In the genomic region with DNA sequence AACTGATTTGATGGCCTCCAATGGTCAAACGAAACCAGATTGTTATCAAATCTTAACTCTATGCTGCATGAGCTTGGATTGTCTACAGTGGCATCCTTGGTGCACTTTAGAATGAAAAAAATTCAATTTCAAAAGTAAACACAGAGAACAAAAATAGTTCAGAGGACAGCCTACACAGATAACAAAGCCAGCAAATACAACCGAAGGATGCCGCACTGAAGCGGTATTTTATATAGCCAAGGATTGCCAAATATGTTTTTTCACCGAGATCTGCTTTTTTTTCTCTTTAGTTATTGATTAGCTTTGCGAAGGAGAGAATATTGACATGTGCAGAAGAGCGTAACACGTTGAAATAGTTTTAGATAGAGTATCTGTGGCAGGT, we compare ENCODE assay signal across 1 cellular context.
TF ChIP-seq lines count a peak whose summit lies in the region.

No MANE protein-coding gene starts in this region.

TF ChIP-seq in HepG2, 621 proteins besides CTCF, POLR2A, EP300 and RAD21 (continued from another document):
- TF ChIP-seq, protein P1, sequence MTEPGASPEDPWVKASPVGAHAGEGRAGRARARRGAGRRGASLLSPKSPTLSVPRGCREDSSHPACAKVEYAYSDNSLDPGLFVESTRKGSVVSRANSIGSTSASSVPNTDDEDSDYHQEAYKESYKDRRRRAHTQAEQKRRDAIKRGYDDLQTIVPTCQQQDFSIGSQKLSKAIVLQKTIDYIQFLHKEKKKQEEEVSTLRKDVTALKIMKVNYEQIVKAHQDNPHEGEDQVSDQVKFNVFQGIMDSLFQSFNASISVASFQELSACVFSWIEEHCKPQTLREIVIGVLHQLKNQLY (CRISPR knock-in tag; IDR thresholded peaks at IDR 0.05) = no peak
- TF ChIP-seq KDM3A (CRISPR knock-in tag; IDR thresholded peaks at IDR 0.05; ENCODE audit: low read depth) = no peak
- TF ChIP-seq TCF7 (IDR thresholded peaks at IDR 0.05; ENCODE audit: low read depth) = 0 out of 2 replicates have a peak, but pooled peaks have one; percentile 4
- TF ChIP-seq ZNF660 (CRISPR knock-in tag; IDR thresholded peaks at IDR 0.05; ENCODE audit: borderline replicate concordance, low read depth) = no peak
- peak; percentile 30; the same call in 1 of the 2 replicates for TF ChIP-seq CBX2 (IDR thresholded peaks at IDR 0.05; ENCODE audit: low read depth, low read length)
- TF ChIP-seq CBX2 (CRISPR knock-in tag; IDR thresholded peaks at IDR 0.05; ENCODE audit: low read depth) = no peak
- TF ChIP-seq SOX13 (IDR thresholded peaks at IDR 0.05) = no peak
- peak in 1 of 2 experiments; percentile 40; a peak in 1 of 4 replicates for TF ChIP-seq SOX13 (CRISPR knock-in tag; conservative IDR thresholded peaks at IDR 0.05 in 1 of 2, IDR thresholded peaks at IDR 0.05 in 1 of 2)
- TF ChIP-seq FOSL1 (CRISPR knock-in tag; IDR thresholded peaks at IDR 0.05; ENCODE audit: borderline replicate concordance) = no peak
- no peak for TF ChIP-seq SP1 (IDR thresholded peaks at IDR 0.05)
- no peak for TF ChIP-seq SP1 (CRISPR knock-in tag; IDR thresholded peaks at IDR 0.05)
- TF ChIP-seq, protein P2, sequence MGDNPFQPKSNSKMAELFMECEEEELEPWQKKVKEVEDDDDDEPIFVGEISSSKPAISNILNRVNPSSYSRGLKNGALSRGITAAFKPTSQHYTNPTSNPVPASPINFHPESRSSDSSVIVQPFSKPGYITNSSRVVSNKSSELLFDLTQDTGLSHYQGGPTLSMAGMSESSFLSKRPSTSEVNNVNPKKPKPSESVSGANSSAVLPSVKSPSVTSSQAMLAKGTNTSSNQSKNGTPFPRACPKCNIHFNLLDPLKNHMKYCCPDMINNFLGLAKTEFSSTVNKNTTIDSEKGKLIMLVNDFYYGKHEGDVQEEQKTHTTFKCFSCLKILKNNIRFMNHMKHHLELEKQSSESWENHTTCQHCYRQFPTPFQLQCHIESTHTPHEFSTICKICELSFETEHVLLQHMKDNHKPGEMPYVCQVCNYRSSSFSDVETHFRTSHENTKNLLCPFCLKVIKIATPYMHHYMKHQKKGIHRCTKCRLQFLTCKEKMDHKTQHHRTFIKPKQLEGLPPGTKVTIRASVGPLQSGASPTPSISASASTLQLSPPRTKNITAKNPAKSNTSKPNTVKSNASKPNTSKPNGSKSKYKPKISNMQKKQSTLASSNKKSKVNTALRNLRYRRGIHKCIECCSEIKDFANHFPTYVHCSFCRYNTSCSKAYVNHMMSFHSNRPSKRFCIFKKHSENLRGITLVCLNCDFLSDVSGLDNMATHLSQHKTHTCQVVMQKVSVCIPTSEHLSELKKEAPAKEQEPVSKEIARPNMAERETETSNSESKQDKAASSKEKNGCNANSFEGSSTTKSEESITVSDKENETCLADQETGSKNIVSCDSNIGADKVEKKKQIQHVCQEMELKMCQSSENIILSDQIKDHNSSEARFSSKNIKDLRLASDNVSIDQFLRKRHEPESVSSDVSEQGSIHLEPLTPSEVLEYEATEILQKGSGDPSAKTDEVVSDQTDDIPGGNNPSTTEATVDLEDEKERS (CRISPR knock-in tag; IDR thresholded peaks at IDR 0.05) = no peak
- no peak for TF ChIP-seq KDM5A (IDR thresholded peaks at IDR 0.05; ENCODE audit: borderline replicate concordance, low read length)
- TF ChIP-seq ZNF598 (CRISPR knock-in tag; IDR thresholded peaks at IDR 0.05; ENCODE audit: borderline replicate concordance) = no peak
- TF ChIP-seq FOXC1 (CRISPR knock-in tag; IDR thresholded peaks at IDR 0.05; ENCODE audit: borderline replicate concordance) = no peak
- TF ChIP-seq TGIF2 (CRISPR knock-in tag; IDR thresholded peaks at IDR 0.05) = no peak
- TF ChIP-seq, protein P3, sequence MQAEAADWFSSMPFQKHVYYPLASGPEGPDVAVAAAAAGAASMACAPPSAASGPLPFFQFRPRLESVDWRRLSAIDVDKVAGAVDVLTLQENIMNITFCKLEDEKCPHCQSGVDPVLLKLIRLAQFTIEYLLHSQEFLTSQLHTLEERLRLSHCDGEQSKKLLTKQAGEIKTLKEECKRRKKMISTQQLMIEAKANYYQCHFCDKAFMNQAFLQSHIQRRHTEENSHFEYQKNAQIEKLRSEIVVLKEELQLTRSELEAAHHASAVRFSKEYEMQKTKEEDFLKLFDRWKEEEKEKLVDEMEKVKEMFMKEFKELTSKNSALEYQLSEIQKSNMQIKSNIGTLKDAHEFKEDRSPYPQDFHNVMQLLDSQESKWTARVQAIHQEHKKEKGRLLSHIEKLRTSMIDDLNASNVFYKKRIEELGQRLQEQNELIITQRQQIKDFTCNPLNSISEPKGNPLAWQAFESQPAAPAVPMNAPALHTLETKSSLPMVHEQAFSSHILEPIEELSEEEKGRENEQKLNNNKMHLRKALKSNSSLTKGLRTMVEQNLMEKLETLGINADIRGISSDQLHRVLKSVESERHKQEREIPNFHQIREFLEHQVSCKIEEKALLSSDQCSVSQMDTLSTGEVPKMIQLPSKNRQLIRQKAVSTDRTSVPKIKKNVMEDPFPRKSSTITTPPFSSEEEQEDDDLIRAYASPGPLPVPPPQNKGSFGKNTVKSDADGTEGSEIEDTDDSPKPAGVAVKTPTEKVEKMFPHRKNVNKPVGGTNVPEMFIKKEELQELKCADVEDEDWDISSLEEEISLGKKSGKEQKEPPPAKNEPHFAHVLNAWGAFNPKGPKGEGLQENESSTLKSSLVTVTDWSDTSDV (CRISPR knock-in tag; IDR thresholded peaks at IDR 0.05) = no peak
- TF ChIP-seq ZFP36 (IDR thresholded peaks at IDR 0.05; ENCODE audit: borderline replicate concordance, low read depth, low read length, partially characterized antibody) = no peak
- no peak for TF ChIP-seq HES4 (CRISPR knock-in tag; IDR thresholded peaks at IDR 0.05; ENCODE audit: borderline replicate concordance)
- TF ChIP-seq SOX6 (IDR thresholded peaks at IDR 0.05) = no peak
- TF ChIP-seq SOX6 (CRISPR knock-in tag; IDR thresholded peaks at IDR 0.05) = peak; percentile 35; the same call in 1 of the 2 replicates
- TF ChIP-seq, protein P4, sequence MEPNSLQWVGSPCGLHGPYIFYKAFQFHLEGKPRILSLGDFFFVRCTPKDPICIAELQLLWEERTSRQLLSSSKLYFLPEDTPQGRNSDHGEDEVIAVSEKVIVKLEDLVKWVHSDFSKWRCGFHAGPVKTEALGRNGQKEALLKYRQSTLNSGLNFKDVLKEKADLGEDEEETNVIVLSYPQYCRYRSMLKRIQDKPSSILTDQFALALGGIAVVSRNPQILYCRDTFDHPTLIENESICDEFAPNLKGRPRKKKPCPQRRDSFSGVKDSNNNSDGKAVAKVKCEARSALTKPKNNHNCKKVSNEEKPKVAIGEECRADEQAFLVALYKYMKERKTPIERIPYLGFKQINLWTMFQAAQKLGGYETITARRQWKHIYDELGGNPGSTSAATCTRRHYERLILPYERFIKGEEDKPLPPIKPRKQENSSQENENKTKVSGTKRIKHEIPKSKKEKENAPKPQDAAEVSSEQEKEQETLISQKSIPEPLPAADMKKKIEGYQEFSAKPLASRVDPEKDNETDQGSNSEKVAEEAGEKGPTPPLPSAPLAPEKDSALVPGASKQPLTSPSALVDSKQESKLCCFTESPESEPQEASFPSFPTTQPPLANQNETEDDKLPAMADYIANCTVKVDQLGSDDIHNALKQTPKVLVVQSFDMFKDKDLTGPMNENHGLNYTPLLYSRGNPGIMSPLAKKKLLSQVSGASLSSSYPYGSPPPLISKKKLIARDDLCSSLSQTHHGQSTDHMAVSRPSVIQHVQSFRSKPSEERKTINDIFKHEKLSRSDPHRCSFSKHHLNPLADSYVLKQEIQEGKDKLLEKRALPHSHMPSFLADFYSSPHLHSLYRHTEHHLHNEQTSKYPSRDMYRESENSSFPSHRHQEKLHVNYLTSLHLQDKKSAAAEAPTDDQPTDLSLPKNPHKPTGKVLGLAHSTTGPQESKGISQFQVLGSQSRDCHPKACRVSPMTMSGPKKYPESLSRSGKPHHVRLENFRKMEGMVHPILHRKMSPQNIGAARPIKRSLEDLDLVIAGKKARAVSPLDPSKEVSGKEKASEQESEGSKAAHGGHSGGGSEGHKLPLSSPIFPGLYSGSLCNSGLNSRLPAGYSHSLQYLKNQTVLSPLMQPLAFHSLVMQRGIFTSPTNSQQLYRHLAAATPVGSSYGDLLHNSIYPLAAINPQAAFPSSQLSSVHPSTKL (CRISPR knock-in tag; IDR thresholded peaks at IDR 0.05) = 0 out of 2 replicates have a peak, but pooled peaks have one; percentile 13
- no peak for TF ChIP-seq FOXP1 (IDR thresholded peaks at IDR 0.05)
- TF ChIP-seq FOXP1 (CRISPR knock-in tag; IDR thresholded peaks at IDR 0.05) = 0 out of 2 replicates have a peak, but pooled peaks have one; percentile 5
TF ChIP-seq in HepG2: peak in this region for 7.
